Comparison of ENCODE assay signal across 18 cellular contexts in genomic region chr14:28652782-28653181, GRCh38.
DNase-seq lines count a peak whose midpoint lies in the region; ATAC-seq, FAIRE-seq and TF ChIP-seq lines count a peak whose summit lies in the region.
"Had no signal": no experiment of that assay in that cellular context is flagged by ENCODE, and none has a peak within 500 bp of the region (broad histone marks: within the 10 kb centered on the region; RNA-seq: fewer than 3 reads in every experiment).

No MANE protein-coding gene starts in this region.

- H3K27me3 ChIP-seq in astrocyte (ENCODE audit: insufficient read depth, low read length) (no peaks in the 10 kb centered on the region), right cardiac atrium (ENCODE audit: control insufficient read depth, insufficient read depth) (no peaks in the 10 kb centered on the region)
- H3K27me3 ChIP-seq: BLaER1, body of pancreas, Peyer's patch, right atrium auricular region had no signal

- H3K9me3 ChIP-seq in astrocyte (ENCODE audit: insufficient read depth, low read depth, low read length) = no peaks in the 10 kb centered on the region
- no peaks in the 10 kb centered on the region for H3K9me3 ChIP-seq in right cardiac atrium (ENCODE audit: control insufficient read depth, low read length)
- H3K9me3 ChIP-seq: BLaER1, body of pancreas, Peyer's patch, right atrium auricular region had no signal

- WGBS in right cardiac atrium = 41% methylated on average over 2 of the region's 2 CpGs

- intact Hi-C loops in right cardiac atrium (cut with DNase I) = no loop called here

- no peaks in the 10 kb centered on the region for H3K79me2 ChIP-seq in astrocyte (ENCODE audit: insufficient read depth, low read length)

- FAIRE-seq in astrocyte (lab: Jason Lieb, UNC) = no peak
- FAIRE-seq: G401.6 had no signal

- H3K27ac ChIP-seq in astrocyte (ENCODE audit: low read depth, low read length) (peak overlapping the region; percentile 83), right cardiac atrium (ENCODE audit: low read length) (no peak overlapping the region)
- H3K27ac ChIP-seq: BLaER1, body of pancreas, Peyer's patch, right atrium auricular region had no signal

- no peaks in the 10 kb centered on the region for H3K36me3 ChIP-seq in astrocyte (ENCODE audit: insufficient read depth, low read length)
- H3K36me3 ChIP-seq: BLaER1, Peyer's patch, right atrium auricular region had no signal

- no peaks in the 10 kb centered on the region for H4K20me1 ChIP-seq in astrocyte (ENCODE audit: insufficient read depth, low read length)
- H4K20me1 ChIP-seq: BLaER1 had no signal

- no peaks in the 10 kb centered on the region for H3K36me3 Mint-ChIP-seq in astrocyte (ENCODE audit: low read depth, unreplicated experiment)

- H3K4me2 ChIP-seq in astrocyte (ENCODE audit: low read length) = peak overlapping the region; percentile 54
- H3K4me2 ChIP-seq: BLaER1 had no signal

- H3K4me3 ChIP-seq in astrocyte (ENCODE audit: insufficient read depth, low read depth, low read length) = no peak overlapping the region
- no peak overlapping the region for H3K4me3 ChIP-seq in right cardiac atrium (ENCODE audit: low read length)
- H3K4me3 ChIP-seq: BLaER1, body of pancreas, Peyer's patch, right atrium auricular region had no signal

- ATAC-seq in HG03175 (IDR thresholded peaks at IDR 0.05; ENCODE audit: unreplicated experiment) (no peak), right cardiac atrium (no peak)
- ATAC-seq: body of pancreas; naive thymus-derived CD8-positive, alpha-beta T cell had no signal

- H3K4me1 ChIP-seq in astrocyte (ENCODE audit: insufficient read depth, low read length) = peaks cover 21% of the 10 kb centered on the region
- no peaks in the 10 kb centered on the region for H3K4me1 ChIP-seq in right cardiac atrium (ENCODE audit: control insufficient read depth, insufficient read depth, low read length)
- H3K4me1 ChIP-seq: BLaER1, body of pancreas, Peyer's patch, right atrium auricular region had no signal

- no peak for TF ChIP-seq CTCF in astrocyte (IDR thresholded peaks at IDR 0.05; ENCODE audit: insufficient read depth, low read depth, low read length)

- no peak overlapping the region for H3K27ac Mint-ChIP-seq in astrocyte (ENCODE audit: unreplicated experiment)
- H3K27ac Mint-ChIP-seq: activated T-helper 1 cell treated with anti-CD3 and anti-CD28 coated beads, Interleukin-12 subunit alpha, Interleukin-12 subunit beta, Interleukin-2, Interleukin-4 antibody, amounts not matched to agents 30 ng/mL and 10 ng/mL and 1 ng/mL, durations not matched to agents 14 hours and 24 hours and 36 hours; naive thymus-derived CD8-positive, alpha-beta T cell; T-helper 2 cell treated with Interferon-gamma antibody and Interleukin-4, amounts not matched to agents 5 μg/mL and 100 μg/mL, for 36 hours had no signal

- peak overlapping the region; percentile 33 for H2AFZ ChIP-seq in astrocyte (ENCODE audit: low read depth, low read length)

- DNase-seq in DMS53 treated with DMSO at 0.1 percent for 48 hours (lab: John Stamatoyannopoulos, UW; ENCODE audit: unreplicated experiment) (peak; percentile 68), NCI-H146 (lab: John Stamatoyannopoulos, UW) (peak; percentile 92), astrocyte (ENCODE audit: low read depth) (peak; percentile 88), foreskin melanocyte (peak; percentile 51), KG1 (lab: John Stamatoyannopoulos, UW) (no peak), HuH-7 (ENCODE audit: low spot score) (no peak), right cardiac atrium (no peak)
- DNase-seq: activated CD4-positive, alpha-beta T cell treated with anti-CD3 and anti-CD28 coated beads, Interleukin-2, amount 50 U/mL, for 1 hour; body of pancreas; naive thymus-derived CD8-positive, alpha-beta T cell; NCI-H226; Peyer's patch had no signal

- H3K27me3 Mint-ChIP-seq in astrocyte (ENCODE audit: low read depth, unreplicated experiment) = no peaks in the 10 kb centered on the region
- H3K27me3 Mint-ChIP-seq: naive thymus-derived CD8-positive, alpha-beta T cell had no signal

- no peaks in the 10 kb centered on the region for H3K9me3 Mint-ChIP-seq in astrocyte (ENCODE audit: unreplicated experiment)

- peaks cover 17% of the 10 kb centered on the region for H3K4me1 Mint-ChIP-seq in astrocyte (ENCODE audit: low read depth, unreplicated experiment)
- H3K4me1 Mint-ChIP-seq: naive thymus-derived CD8-positive, alpha-beta T cell had no signal

- no peak overlapping the region for H3K4me3 Mint-ChIP-seq in astrocyte (ENCODE audit: unreplicated experiment)
- H3K4me3 Mint-ChIP-seq: activated T-helper 1 cell treated with anti-CD3 and anti-CD28 coated beads, Interleukin-12 subunit alpha, Interleukin-12 subunit beta, Interleukin-2, Interleukin-4 antibody, amounts not matched to agents 30 ng/mL and 10 ng/mL and 1 ng/mL, durations not matched to agents 14 hours and 24 hours and 36 hours; naive thymus-derived CD8-positive, alpha-beta T cell; T-helper 2 cell treated with Interferon-gamma antibody and Interleukin-4, amounts not matched to agents 5 μg/mL and 100 μg/mL, for 36 hours had no signal

- H3K9ac ChIP-seq in astrocyte (ENCODE audit: low read length) = peak overlapping the region; percentile 28
- H3K9ac ChIP-seq: BLaER1 had no signal

Comparison
In these comparisons a context has a peak if more than half of its experiments do, and no peak if none do; other contexts are left out.
1. DNase-seq: peak in DMS53 treated with DMSO at 0.1 percent for 48 hours (single experiment), NCI-H146 (single experiment), astrocyte (single experiment) and foreskin melanocyte (single experiment); none in KG1 (single experiment), HuH-7 (single experiment) and right cardiac atrium (0 of 3).